Comparison of ENCODE assay signal across 1 cellular context in the genomic region with DNA sequence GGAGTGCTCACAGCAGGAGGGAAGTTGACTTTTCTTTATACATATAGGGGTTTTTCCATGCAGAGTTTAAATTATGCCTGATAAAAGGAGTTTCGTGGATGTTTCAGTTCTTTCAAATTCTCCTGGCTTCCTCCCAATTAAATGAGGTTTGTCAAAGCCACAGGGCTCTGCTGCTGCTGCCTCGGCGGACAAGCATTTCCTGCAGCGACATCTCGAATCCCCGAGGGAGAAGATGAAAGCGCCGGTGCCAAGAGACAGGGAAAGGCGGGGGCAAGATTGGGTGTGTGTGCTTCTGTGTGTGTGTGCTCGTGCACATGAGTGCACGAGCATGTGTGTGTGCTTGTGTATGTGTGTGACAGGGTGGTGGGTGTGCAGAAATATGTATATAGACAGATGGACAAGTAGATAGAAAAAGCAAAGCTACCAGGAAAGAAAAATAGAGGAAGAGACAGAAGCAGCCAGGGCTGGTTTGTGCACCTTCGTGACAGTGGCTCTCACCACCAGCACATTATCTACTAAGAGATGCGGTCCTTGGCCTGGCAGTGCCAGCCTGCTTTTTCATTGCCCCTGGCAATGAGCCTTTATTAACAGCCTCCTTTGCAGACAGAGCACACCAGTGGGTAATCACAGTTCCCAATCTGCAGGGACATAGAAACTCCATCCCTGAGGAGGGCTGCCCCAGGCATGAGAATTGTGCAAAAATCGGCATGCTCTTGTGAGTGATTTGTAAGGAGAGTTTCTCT.
TF ChIP-seq lines count a peak whose summit lies in the region.

No MANE protein-coding gene starts in this region.

TF ChIP-seq in HEK293, 187 proteins besides CTCF, POLR2A, EP300 and RAD21 (continued from another document):
- TF ChIP-seq, protein P1, sequence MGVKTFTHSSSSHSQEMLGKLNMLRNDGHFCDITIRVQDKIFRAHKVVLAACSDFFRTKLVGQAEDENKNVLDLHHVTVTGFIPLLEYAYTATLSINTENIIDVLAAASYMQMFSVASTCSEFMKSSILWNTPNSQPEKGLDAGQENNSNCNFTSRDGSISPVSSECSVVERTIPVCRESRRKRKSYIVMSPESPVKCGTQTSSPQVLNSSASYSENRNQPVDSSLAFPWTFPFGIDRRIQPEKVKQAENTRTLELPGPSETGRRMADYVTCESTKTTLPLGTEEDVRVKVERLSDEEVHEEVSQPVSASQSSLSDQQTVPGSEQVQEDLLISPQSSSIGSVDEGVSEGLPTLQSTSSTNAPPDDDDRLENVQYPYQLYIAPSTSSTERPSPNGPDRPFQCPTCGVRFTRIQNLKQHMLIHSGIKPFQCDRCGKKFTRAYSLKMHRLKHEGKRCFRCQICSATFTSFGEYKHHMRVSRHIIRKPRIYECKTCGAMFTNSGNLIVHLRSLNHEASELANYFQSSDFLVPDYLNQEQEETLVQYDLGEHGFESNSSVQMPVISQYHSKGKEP (tag by site-specific recombination; IDR thresholded peaks at IDR 0.05): peak; percentile 98
- TF ChIP-seq SP7 (tag by site-specific recombination; IDR thresholded peaks at IDR 0.05) (peak; percentile 29; the same call in 1 of the 2 replicates), GLIS2 (tag by site-specific recombination; IDR thresholded peaks at IDR 0.05) (no peak), KLF8 (tag by site-specific recombination; IDR thresholded peaks at IDR 0.05) (no peak), HOXA7 (CRISPR knock-in tag; IDR thresholded peaks at IDR 0.05; ENCODE audit: borderline replicate concordance) (no peak), ZNF555 (tag by site-specific recombination; conservative IDR thresholded peaks at IDR 0.05) (no peak), TRIM28 (IDR thresholded peaks at IDR 0.05; ENCODE audit: borderline replicate concordance, low read length) (0 out of 2 replicates have a peak, but pooled peaks have one; percentile 61), ZNF777 (tag by site-specific recombination; IDR thresholded peaks at IDR 0.05; ENCODE audit: borderline replicate concordance) (no peak), ZNF571 (tag by site-specific recombination; IDR thresholded peaks at IDR 0.05) (no peak), GLI2 (tag by site-specific recombination; IDR thresholded peaks at IDR 0.05; ENCODE audit: borderline replicate concordance, low read depth) (no peak)
- TF ChIP-seq, protein P2, sequence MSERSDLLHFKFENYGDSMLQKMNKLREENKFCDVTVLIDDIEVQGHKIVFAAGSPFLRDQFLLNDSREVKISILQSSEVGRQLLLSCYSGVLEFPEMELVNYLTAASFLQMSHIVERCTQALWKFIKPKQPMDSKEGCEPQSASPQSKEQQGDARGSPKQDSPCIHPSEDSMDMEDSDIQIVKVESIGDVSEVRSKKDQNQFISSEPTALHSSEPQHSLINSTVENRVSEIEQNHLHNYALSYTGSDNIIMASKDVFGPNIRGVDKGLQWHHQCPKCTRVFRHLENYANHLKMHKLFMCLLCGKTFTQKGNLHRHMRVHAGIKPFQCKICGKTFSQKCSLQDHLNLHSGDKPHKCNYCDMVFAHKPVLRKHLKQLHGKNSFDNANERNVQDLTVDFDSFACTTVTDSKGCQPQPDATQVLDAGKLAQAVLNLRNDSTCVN (tag by site-specific recombination; optimal IDR thresholded peaks at IDR 0.05): peak; percentile 56
- TF ChIP-seq, protein P3, sequence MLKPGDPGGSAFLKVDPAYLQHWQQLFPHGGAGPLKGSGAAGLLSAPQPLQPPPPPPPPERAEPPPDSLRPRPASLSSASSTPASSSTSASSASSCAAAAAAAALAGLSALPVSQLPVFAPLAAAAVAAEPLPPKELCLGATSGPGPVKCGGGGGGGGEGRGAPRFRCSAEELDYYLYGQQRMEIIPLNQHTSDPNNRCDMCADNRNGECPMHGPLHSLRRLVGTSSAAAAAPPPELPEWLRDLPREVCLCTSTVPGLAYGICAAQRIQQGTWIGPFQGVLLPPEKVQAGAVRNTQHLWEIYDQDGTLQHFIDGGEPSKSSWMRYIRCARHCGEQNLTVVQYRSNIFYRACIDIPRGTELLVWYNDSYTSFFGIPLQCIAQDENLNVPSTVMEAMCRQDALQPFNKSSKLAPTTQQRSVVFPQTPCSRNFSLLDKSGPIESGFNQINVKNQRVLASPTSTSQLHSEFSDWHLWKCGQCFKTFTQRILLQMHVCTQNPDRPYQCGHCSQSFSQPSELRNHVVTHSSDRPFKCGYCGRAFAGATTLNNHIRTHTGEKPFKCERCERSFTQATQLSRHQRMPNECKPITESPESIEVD (tag by site-specific recombination; IDR thresholded peaks at IDR 0.05): peak; percentile 68
TF ChIP-seq in HEK293: peak in this region for 13.
